21 cellular contexts compared by ENCODE assay signal in the genomic region with DNA sequence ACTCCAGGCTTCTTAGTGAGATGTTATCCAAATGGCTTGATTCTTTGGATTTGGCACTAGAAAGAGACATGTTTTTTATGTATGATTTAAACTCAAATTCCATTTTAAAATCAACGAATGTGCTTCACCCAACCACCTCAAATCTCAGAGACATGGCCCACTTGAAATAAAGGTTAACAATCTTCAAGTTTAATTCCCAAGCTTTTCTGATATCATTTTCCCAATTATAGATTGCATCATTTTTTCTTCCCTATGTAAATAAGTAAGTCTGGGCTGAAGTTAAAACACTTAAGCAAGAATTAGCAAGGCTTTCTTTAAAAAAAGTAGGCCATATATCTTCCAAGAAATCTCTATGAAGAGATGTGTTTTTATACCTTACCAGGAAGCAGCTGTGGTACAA.
A peak's percentile ranks its signal among the peaks of the same experiment; 100 is the strongest.
DNase-seq lines count a peak whose midpoint lies in the region; ATAC-seq, FAIRE-seq and TF ChIP-seq lines count a peak whose summit lies in the region.
"Had no signal": no experiment of that assay in that cellular context is flagged by ENCODE, and none has a peak within 500 bp of the region (broad histone marks: within the 10 kb centered on the region; RNA-seq: fewer than 3 reads in every experiment).

No MANE protein-coding gene starts in this region.

- CTCF ChIA-PET in A549 (lab: Yijun Ruan, JAX): interaction anchor here (0.8 kb wide), 1 partner anchor 8 kb away, joined by 3 read pairs; no protein-coding TSS in a partner anchor
- CTCF ChIA-PET in OCI-LY7 (lab: Charles Lee; ENCODE audit: unreplicated experiment): interaction anchor here (0.6 kb wide), 1 partner anchor 10 kb away, joined by 6 read pairs; no protein-coding TSS in a partner anchor

- peak overlapping the region; percentile 39 for H3K27ac Mint-ChIP-seq in activated T-cell treated with anti-CD3 and anti-CD28 coated beads, Interleukin-2, amount 50 U/mL, for 24 hours
- peak overlapping the region; percentile 40 to 92 for H3K27ac Mint-ChIP-seq in activated naive CD4-positive, alpha-beta T cell treated with anti-CD3 and anti-CD28 coated beads, Interleukin-2, amount 50 U/mL, for 72 hours

- H3K4me3 ChIP-seq in A549 (no peak overlapping the region), OCI-LY7 (ENCODE audit: low read depth, low read length, poor library complexity, severe bottlenecking) (no peak overlapping the region), tibial nerve (no peak overlapping the region)
- H3K4me3 ChIP-seq: GM12878 had no signal

- no peak overlapping the region for H3K4me3 Mint-ChIP-seq in activated T-cell treated with anti-CD3 and anti-CD28 coated beads, Interleukin-2, amount 50 U/mL, for 24 hours
- no peak overlapping the region for H3K4me3 Mint-ChIP-seq in activated T-cell treated with anti-CD3 and anti-CD28 coated beads, Interleukin-2, amount 50 U/mL, for 4 hours

- H3K36me3 ChIP-seq in OCI-LY7 (ENCODE audit: insufficient read depth, low read length): no peaks in the 10 kb centered on the region
- H3K36me3 ChIP-seq in tibial nerve: no peaks in the 10 kb centered on the region
- H3K36me3 ChIP-seq: BE2C had no signal

- no peak for FAIRE-seq in A549 (lab: Jason Lieb, UNC)
- FAIRE-seq: GM12878 had no signal

- no peak overlapping the region for H3K4me2 ChIP-seq in A549
- no peak overlapping the region for H3K4me2 ChIP-seq in OCI-LY7 (ENCODE audit: low read length)

- no peak for ATAC-seq in activated T-cell treated with anti-CD3 and anti-CD28 coated beads, Interleukin-2, amount 50 U/mL, for 4 hours
- ATAC-seq in A549 (no peak), GM21619 (IDR thresholded peaks at IDR 0.05; ENCODE audit: unreplicated experiment) (no peak)
- ATAC-seq in activated naive CD4-positive, alpha-beta T cell treated with anti-CD3 and anti-CD28 coated beads, Interleukin-2, amount 50 U/mL, for 72 hours: no peak
- ATAC-seq: GM12878, PC-3 had no signal

- H3K4me1 ChIP-seq in A549 (no peaks in the 10 kb centered on the region), OCI-LY7 (ENCODE audit: insufficient read depth, low read length, poor library complexity, severe bottlenecking) (no peaks in the 10 kb centered on the region), tibial nerve (no peaks in the 10 kb centered on the region)
- H3K4me1 ChIP-seq: Caco-2 had no signal

- H3K9me3 Mint-ChIP-seq in activated T-cell treated with anti-CD3 and anti-CD28 coated beads, Interleukin-2, amount 50 U/mL, for 24 hours: peaks cover under 1% of the 10 kb centered on the region
- no peaks in the 10 kb centered on the region for H3K9me3 Mint-ChIP-seq in activated T-cell treated with anti-CD3 and anti-CD28 coated beads, Interleukin-2, amount 50 U/mL, for 4 hours
- peaks cover under 1 to 8% of the 10 kb centered on the region in 2 donors for H3K9me3 Mint-ChIP-seq in activated naive CD4-positive, alpha-beta T cell treated with anti-CD3 and anti-CD28 coated beads, Interleukin-2, amount 50 U/mL, for 72 hours

- H3K36me3 Mint-ChIP-seq in activated T-cell treated with anti-CD3 and anti-CD28 coated beads, Interleukin-2, amount 50 U/mL, for 24 hours (ENCODE audit: low read depth): peaks cover 19% of the 10 kb centered on the region
- peaks cover 5% of the 10 kb centered on the region for H3K36me3 Mint-ChIP-seq in activated T-cell treated with anti-CD3 and anti-CD28 coated beads, Interleukin-2, amount 50 U/mL, for 4 hours (ENCODE audit: insufficient read depth)
- peaks cover 8 to 93% of the 10 kb centered on the region in 2 donors for H3K36me3 Mint-ChIP-seq in activated naive CD4-positive, alpha-beta T cell treated with anti-CD3 and anti-CD28 coated beads, Interleukin-2, amount 50 U/mL, for 72 hours
- H3K36me3 Mint-ChIP-seq: CD4-positive, CD25-positive, alpha-beta regulatory T cell had no signal

- H3K27ac ChIP-seq in A549 (no peak overlapping the region), OCI-LY7 (ENCODE audit: low read depth, low read length, poor library complexity, severe bottlenecking) (no peak overlapping the region), tibial nerve (no peak overlapping the region)

- TF ChIP-seq RAD21 in A549 (conservative IDR thresholded peaks at IDR 0.05 in 1 of 2, IDR thresholded peaks at IDR 0.05 in 1 of 2): no peak

- POLR2A ChIA-PET in A549 (lab: Yijun Ruan, JAX) (no interaction called here), OCI-LY7 (lab: Charles Lee) (interaction anchor here (0.6 to 0.7 kb wide), 2 partner anchors 11 to 88 kb away, joined by 3 to 4 read pairs; no protein-coding TSS in a partner anchor)

- no peak for TF ChIP-seq POLR2A in A549 (IDR thresholded peaks at IDR 0.05; ENCODE audit: low read length)
- TF ChIP-seq POLR2A in tibial nerve (IDR thresholded peaks at IDR 0.05): no peak

- no peaks in the 10 kb centered on the region for H3K9me2 ChIP-seq in OCI-LY7 (ENCODE audit: insufficient read depth, low read length)

- peak overlapping the region; percentile 36; the same call in 1 of the 2 replicates for H2AFZ ChIP-seq in OCI-LY7 (ENCODE audit: low read length)

- H3K27me3 ChIP-seq in tibial nerve: no peaks in the 10 kb centered on the region
- H3K27me3 ChIP-seq: BE2C had no signal

- BruUV-seq in OCI-LY7 (replicated peaks; lab: Mats Ljungman, UMichigan): no TSS peak

- 0% methylated on average over 1 of the region's 1 CpG for WGBS in A549 (ENCODE audit: missing lambda C conversion rate)
- 60 to 65% methylated on average over 1 of the region's 1 CpG for WGBS in tibial nerve, 2 donors

- H3K9me3 ChIP-seq in A549: no peaks in the 10 kb centered on the region
- H3K9me3 ChIP-seq in OCI-LY7 (ENCODE audit: low read length): no peaks in the 10 kb centered on the region
- no peaks in the 10 kb centered on the region for H3K9me3 ChIP-seq in tibial nerve
- H3K9me3 ChIP-seq: BE2C, Caco-2 had no signal

- H3K79me2 ChIP-seq in OCI-LY7 (ENCODE audit: insufficient read depth, low read depth, low read length): no peaks in the 10 kb centered on the region

- peaks cover 3% of the 10 kb centered on the region for H3K27me3 Mint-ChIP-seq in activated T-cell treated with anti-CD3 and anti-CD28 coated beads, Interleukin-2, amount 50 U/mL, for 24 hours
- peaks cover under 1% of the 10 kb centered on the region for H3K27me3 Mint-ChIP-seq in activated T-cell treated with anti-CD3 and anti-CD28 coated beads, Interleukin-2, amount 50 U/mL, for 4 hours (ENCODE audit: low read depth)
- H3K27me3 Mint-ChIP-seq: CD4-positive, CD25-positive, alpha-beta regulatory T cell had no signal

- intact Hi-C loops in OCI-LY7 (cut with micrococcal nuclease; ENCODE audit: unreplicated experiment): no loop called here

- H3K4me1 Mint-ChIP-seq in activated T-cell treated with anti-CD3 and anti-CD28 coated beads, Interleukin-2, amount 50 U/mL, for 24 hours (ENCODE audit: low read depth): peaks cover 37% of the 10 kb centered on the region
- peaks cover 38% of the 10 kb centered on the region for H3K4me1 Mint-ChIP-seq in activated T-cell treated with anti-CD3 and anti-CD28 coated beads, Interleukin-2, amount 50 U/mL, for 4 hours (ENCODE audit: low read depth)

- DNase-seq in activated T-cell treated with anti-CD3 and anti-CD28 coated beads, Interleukin-2, amount 50 U/mL, for 24 hours: no peak
- DNase-seq in activated T-cell treated with anti-CD3 and anti-CD28 coated beads, Interleukin-2, amount 50 U/mL, for 4 hours: no peak
- DNase-seq in A549 (ENCODE audit: low read depth in 1 of 2, low spot score in 1 of 2) (no peak), OCI-LY7 (ENCODE audit: low spot score) (no peak), tibial nerve (ENCODE audit: low spot score in 2 of 2) (no peak)
- no peak for DNase-seq in activated naive CD4-positive, alpha-beta T cell treated with anti-CD3 and anti-CD28 coated beads, Interleukin-2, amount 50 U/mL, for 72 hours (ENCODE audit: low spot score in 2 of 2)
- DNase-seq: BE2C, Caco-2, DMS 273 treated with DMSO at 0.1 percent for 48 hours, DMS79 treated with DMSO at 0.1 percent for 48 hours, H7, Kasumi-1, NCI-H1694, NCI-H2081, NCI-H2171, NCI-H526 treated with DMSO at 0.1 percent for 48 hours, PC-3, Right ventricle myocardium superior had no signal

- TF ChIP-seq CTCF in A549 (IDR thresholded peaks at IDR 0.05): no peak
- no peak for TF ChIP-seq CTCF in OCI-LY7 (conservative IDR thresholded peaks at IDR 0.05; ENCODE audit: low read length)
- TF ChIP-seq CTCF in tibial nerve (IDR thresholded peaks at IDR 0.05): no peak

- TF ChIP-seq EP300 in A549 (IDR thresholded peaks at IDR 0.05) (no peak), tibial nerve (IDR thresholded peaks at IDR 0.05) (no peak)

- no peaks in the 10 kb centered on the region for H4K20me1 ChIP-seq in OCI-LY7 (ENCODE audit: insufficient read depth, low read length)

TF ChIP-seq in A549, 52 proteins besides CTCF, POLR2A, EP300 and RAD21:
- TF ChIP-seq MAFK (IDR thresholded peaks at IDR 0.05; ENCODE audit: partially characterized antibody): no peak
- TF ChIP-seq CBX8 (IDR thresholded peaks at IDR 0.05): peak; percentile 54; the same call in 1 of the 2 replicates
